In genomic region chr15:97995192-97995591, GRCh38 we compare ENCODE assay signal across 23 cellular contexts. TPM values are rescaled to one million over a fixed set of nuclear protein-coding genes. Genes with fewer than 3 reads are reported as not detected.
DNase-seq lines count a peak whose midpoint lies in the region; ATAC-seq, FAIRE-seq and TF ChIP-seq lines count a peak whose summit lies in the region.
"Had no signal": no experiment of that assay in that cellular context is flagged by ENCODE, and none has a peak within 500 bp of the region (broad histone marks: within the 10 kb centered on the region; RNA-seq: fewer than 3 reads in every experiment).

No MANE protein-coding gene starts in this region.

- H3K9ac ChIP-seq in Loucy (ENCODE audit: low read depth, low read length, poor library complexity, severe bottlenecking): no peak overlapping the region
- H3K9ac ChIP-seq: neural progenitor cell, SK-N-SH had no signal

- no peaks in the 10 kb centered on the region for H3K36me3 ChIP-seq in Loucy (ENCODE audit: insufficient read depth, low read length)
- H3K36me3 ChIP-seq in bronchial epithelial cell (ENCODE audit: control insufficient read depth, insufficient read depth, low read length): no peaks in the 10 kb centered on the region
- no peaks in the 10 kb centered on the region for H3K36me3 ChIP-seq in stomach
- H3K36me3 ChIP-seq in OCI-LY7 (ENCODE audit: insufficient read depth, low read length): no peaks in the 10 kb centered on the region
- H3K36me3 ChIP-seq: esophagus muscularis mucosa, lower lobe of right lung, MG63, neural progenitor cell, suprapubic skin, uterus had no signal

- no peak for FAIRE-seq in bronchial epithelial cell (lab: Jason Lieb, UNC)
- FAIRE-seq: H1 had no signal

- TF ChIP-seq POLR2A in stomach (IDR thresholded peaks at IDR 0.05): no peak

- peak overlapping the region; percentile 57; the same call in 1 of the 2 replicates for H2AFZ ChIP-seq in Loucy (ENCODE audit: low read length)
- no peak overlapping the region for H2AFZ ChIP-seq in OCI-LY7 (ENCODE audit: low read length)
- H2AFZ ChIP-seq: neural progenitor cell had no signal

- intact Hi-C loops in stomach (cut with DNase I; ENCODE audit: low total_unique reads) (loop anchor here (5.0 kb wide), 1 partner anchor 93 kb away; no protein-coding TSS in a partner anchor), OCI-LY7 (cut with micrococcal nuclease; ENCODE audit: unreplicated experiment) (no loop called here)

- H3K4me3 ChIP-seq in Loucy (ENCODE audit: low read length, poor library complexity, severe bottlenecking) (no peak overlapping the region), bronchial epithelial cell (ENCODE audit: low read depth, low read length) (no peak overlapping the region), stomach (no peak overlapping the region), OCI-LY7 (ENCODE audit: low read depth, low read length, poor library complexity, severe bottlenecking) (no peak overlapping the region)
- H3K4me3 ChIP-seq: esophagus muscularis mucosa, lower lobe of right lung, MG63, neural progenitor cell, suprapubic skin, uterus had no signal

- no peaks in the 10 kb centered on the region for H3F3A ChIP-seq in Loucy (ENCODE audit: low read depth)

- H3K27me3 ChIP-seq in Loucy (ENCODE audit: insufficient read depth, low read length, poor library complexity, severe bottlenecking) (no peaks in the 10 kb centered on the region), bronchial epithelial cell (ENCODE audit: control insufficient read depth, insufficient read depth, low read length) (no peaks in the 10 kb centered on the region), stomach (no peaks in the 10 kb centered on the region)
- H3K27me3 ChIP-seq: esophagus muscularis mucosa, MG63, neural progenitor cell, suprapubic skin, uterus had no signal

- H3K79me2 ChIP-seq in Loucy (ENCODE audit: insufficient read depth, low read length) (no peaks in the 10 kb centered on the region), OCI-LY7 (ENCODE audit: insufficient read depth, low read depth, low read length) (no peaks in the 10 kb centered on the region)

- H3K9me2 ChIP-seq in Loucy (replicated peaks; ENCODE audit: low read depth, low read length) (no peaks in the 10 kb centered on the region), OCI-LY7 (ENCODE audit: insufficient read depth, low read length) (no peaks in the 10 kb centered on the region)
- H3K9me2 ChIP-seq: SK-N-SH had no signal

- H3K4me2 ChIP-seq in Loucy (ENCODE audit: low read depth, low read length, poor library complexity, severe bottlenecking): no peak overlapping the region
- H3K4me2 ChIP-seq in OCI-LY7 (ENCODE audit: low read length): no peak overlapping the region
- H3K4me2 ChIP-seq: neural progenitor cell had no signal

- 23 to 50% (median 38%) methylated on average over 3 of the region's 3 CpGs for WGBS in stomach, 5 donors

- DNase-seq in bronchial epithelial cell (ENCODE audit: low read depth): peak; percentile 49
- DNase-seq in left lobe of liver (ENCODE audit: low spot score): no peak
- no peak for DNase-seq in stomach
- no peak for DNase-seq in putamen (ENCODE audit: low spot score)
- no peak for DNase-seq in COLO668 (lab: John Stamatoyannopoulos, UW; ENCODE audit: unreplicated experiment)
- no peak for DNase-seq in OCI-LY7 (ENCODE audit: low spot score)
- DNase-seq: activated CD4-positive, alpha-beta T cell treated with anti-CD3 and anti-CD28 coated beads for 48 hours; activated T-cell treated with anti-CD3 and anti-CD28 coated beads, Interleukin-2, amount 50 U/mL, for 24 hours; DMS 273 treated with DMSO at 0.1 percent for 48 hours; effector memory CD4-positive, alpha-beta T cell; islet precursor cell; lower lobe of right lung; MG63; NCI-H1694; NCI-H2171 treated with DMSO at 0.1 percent for 48 hours; NCI-H526; SK-N-SH; uterus had no signal

- POLR2A ChIA-PET in OCI-LY7 (lab: Charles Lee): no interaction called here

- H3K27ac ChIP-seq in stomach: peak overlapping the region in 3 of 5 donors; percentile 25 to 62 (median 52)
- H3K27ac ChIP-seq in OCI-LY7 (ENCODE audit: low read depth, low read length, poor library complexity, severe bottlenecking): no peak overlapping the region
- H3K27ac ChIP-seq: lower lobe of right lung, neural progenitor cell, uterus had no signal

- H3K4me1 ChIP-seq in Loucy (ENCODE audit: insufficient read depth, low read length, poor library complexity, severe bottlenecking) (peaks cover 17% of the 10 kb centered on the region), stomach (peaks cover 11 to 37% (median 20%) of the 10 kb centered on the region in 4 donors), OCI-LY7 (ENCODE audit: insufficient read depth, low read length, poor library complexity, severe bottlenecking) (no peaks in the 10 kb centered on the region)
- H3K4me1 ChIP-seq: lower lobe of right lung, neural progenitor cell, uterus had no signal

- BruUV-seq in OCI-LY7 (replicated peaks; lab: Mats Ljungman, UMichigan): no TSS peak

- no peak for TF ChIP-seq EP300 in stomach (IDR thresholded peaks at IDR 0.05)

- TF ChIP-seq CTCF in Loucy (conservative IDR thresholded peaks at IDR 0.05; ENCODE audit: low read length) (no peak), bronchial epithelial cell (IDR thresholded peaks at IDR 0.05; ENCODE audit: insufficient read depth, low read length, severe bottlenecking) (no peak), stomach (IDR thresholded peaks at IDR 0.05) (no peak), OCI-LY7 (conservative IDR thresholded peaks at IDR 0.05; ENCODE audit: low read length) (no peak)

- peak; percentile 83 for ATAC-seq in left lobe of liver

- H4K20me1 ChIP-seq in Loucy (ENCODE audit: insufficient read depth, low read length, poor library complexity, severe bottlenecking) (no peaks in the 10 kb centered on the region), OCI-LY7 (ENCODE audit: insufficient read depth, low read length) (no peaks in the 10 kb centered on the region)

- no peaks in the 10 kb centered on the region for H3K9me3 ChIP-seq in Loucy (ENCODE audit: insufficient read depth, low read depth, low read length)
- no peaks in the 10 kb centered on the region for H3K9me3 ChIP-seq in stomach
- no peaks in the 10 kb centered on the region for H3K9me3 ChIP-seq in OCI-LY7 (ENCODE audit: low read length)
- H3K9me3 ChIP-seq: esophagus muscularis mucosa, lower lobe of right lung, MG63, SK-N-SH, suprapubic skin, uterus had no signal

- CTCF ChIA-PET in OCI-LY7 (lab: Charles Lee; ENCODE audit: unreplicated experiment): no interaction called here

RNA-seq across cellular contexts. Expression of gene ARRDC4, which starts 34.7 kb away (rescaled TPM):
- total RNA-seq in bronchial epithelial cell: 3.9 and 80.6 TPM in 2 replicates
- 5.1 TPM for total RNA-seq in left lobe of liver
- 100 to 1,000 TPM in 1 of 5 donors, 10 to 100 TPM in 4; 36.5 to 110 (median 67.0) TPM for total RNA-seq in stomach
- 10 to 100 TPM; 13.2 to 47.4 (median 33.2) TPM for polyA plus RNA-seq in stomach
- not detected in 2 replicates for total RNA-seq in OCI-LY7 (2014; rRNA removed; shearing (Covaris generic))
- total RNA-seq in OCI-LY7 (2022): not detected in 2 replicates
